Comparison of ENCODE assay signal across 22 cellular contexts in the genomic region with DNA sequence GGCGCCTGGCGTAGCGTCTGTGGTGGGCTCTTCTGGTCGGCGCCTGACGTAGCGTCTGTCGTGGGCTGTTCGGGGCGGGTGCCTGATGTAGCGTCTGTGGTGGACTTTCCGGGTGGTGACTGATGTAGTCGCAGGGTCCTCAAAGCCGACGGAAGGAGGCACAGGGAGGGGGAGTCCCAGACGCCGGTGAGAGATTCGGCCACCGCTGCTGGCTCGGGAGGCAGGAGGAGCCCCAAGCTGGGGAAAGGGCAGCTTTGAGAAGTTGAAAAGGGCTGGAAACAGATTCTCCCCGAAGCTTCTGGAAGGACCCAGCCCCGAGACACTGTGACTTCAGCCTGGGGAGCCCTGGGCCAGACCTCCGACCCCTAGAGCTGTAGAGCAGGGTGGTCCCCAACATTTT.
"Had no signal": no experiment of that assay in that cellular context is flagged by ENCODE, and none has a peak within 500 bp of the region (broad histone marks: within the 10 kb centered on the region; RNA-seq: fewer than 3 reads in every experiment).

No MANE protein-coding gene starts in this region.

- DNase-seq: activated CD4-positive, alpha-beta memory T cell treated with anti-CD3 and anti-CD28 coated beads, Interleukin-2, amount 10 ng/mL, durations not matched to agents 7 days and 5 days; activated CD4-positive, alpha-beta T cell treated with anti-CD3 and anti-CD28 coated beads, Interleukin-2, amount 10 ng/mL, durations not matched to agents 24 days and 14 days; brain microvascular endothelial cell; central memory CD4-positive, alpha-beta T cell; effector memory CD4-positive, alpha-beta T cell; foreskin keratinocyte; immature natural killer cell; kidney glomerular epithelial cell; left ventricle myocardium inferior; right lobe of liver; stimulated activated CD4-positive, alpha-beta T cell treated with anti-CD3 and anti-CD28 coated beads, Interleukin-2, amount 100 ng/mL, for 48 hours; stimulated activated naive CD4-positive, alpha-beta T cell; thyroid gland had no signal

- H3K27me3 ChIP-seq: ascending aorta, brain microvascular endothelial cell, foreskin keratinocyte, hepatocyte, right lobe of liver, thyroid gland had no signal

- H3K27ac Mint-ChIP-seq: activated CD4-positive, alpha-beta memory T cell treated with anti-CD3 and anti-CD28 coated beads, Interleukin-2, amount 10 ng/mL, durations not matched to agents 7 days and 5 days; activated CD4-positive, alpha-beta T cell treated with anti-CD3 and anti-CD28 coated beads, Interleukin-2, amount 10 ng/mL, durations not matched to agents 24 days and 14 days; activated naive CD4-positive, alpha-beta T cell treated with anti-CD3 and anti-CD28 coated beads, Interleukin-2, amount 50 U/mL, for 72 hours; immature natural killer cell; nephron; T-helper 1 cell treated with Interleukin-12 subunit alpha and Interleukin-12 subunit beta and Interleukin-4 antibody, amounts not matched to agents 30 μg/mL and 1 μg/mL, for 36 hours had no signal

- H3K36me3 ChIP-seq: ascending aorta, brain microvascular endothelial cell, left ventricle myocardium inferior, neutrophil, right lobe of liver, thyroid gland had no signal

- H3K36me3 Mint-ChIP-seq: activated naive CD4-positive, alpha-beta T cell treated with anti-CD3 and anti-CD28 coated beads, Interleukin-2, amount 50 U/mL, for 72 hours; immature natural killer cell had no signal

- H3K4me3 ChIP-seq: ascending aorta, hepatocyte, left ventricle myocardium inferior, right lobe of liver, smooth muscle cell, thyroid gland had no signal

- H3K4me3 Mint-ChIP-seq: activated CD4-positive, alpha-beta memory T cell treated with anti-CD3 and anti-CD28 coated beads, Interleukin-2, amount 10 ng/mL, durations not matched to agents 7 days and 5 days; activated CD4-positive, alpha-beta T cell treated with anti-CD3 and anti-CD28 coated beads, Interleukin-2, amount 10 ng/mL, durations not matched to agents 24 days and 14 days; immature natural killer cell; nephron; T-helper 1 cell treated with Interleukin-12 subunit alpha and Interleukin-12 subunit beta and Interleukin-4 antibody, amounts not matched to agents 30 μg/mL and 1 μg/mL, for 36 hours had no signal

- H3K9me3 Mint-ChIP-seq: activated CD4-positive, alpha-beta memory T cell treated with anti-CD3 and anti-CD28 coated beads, Interleukin-2, amount 10 ng/mL, durations not matched to agents 7 days and 5 days; activated CD4-positive, alpha-beta T cell treated with anti-CD3 and anti-CD28 coated beads, Interleukin-2, amount 10 ng/mL, durations not matched to agents 24 days and 14 days; activated naive CD4-positive, alpha-beta T cell treated with anti-CD3 and anti-CD28 coated beads, Interleukin-2, amount 50 U/mL, for 72 hours; immature natural killer cell; nephron; T-helper 1 cell treated with Interleukin-12 subunit alpha and Interleukin-12 subunit beta and Interleukin-4 antibody, amounts not matched to agents 30 μg/mL and 1 μg/mL, for 36 hours had no signal

- H3K9me3 ChIP-seq: ascending aorta, left ventricle myocardium inferior, neutrophil, right lobe of liver, thyroid gland had no signal

- H3K4me1 ChIP-seq: ascending aorta, foreskin keratinocyte, left ventricle myocardium inferior, parathyroid adenoma, right lobe of liver, thyroid gland had no signal

- H3K4me1 Mint-ChIP-seq: activated CD4-positive, alpha-beta memory T cell treated with anti-CD3 and anti-CD28 coated beads, Interleukin-2, amount 10 ng/mL, durations not matched to agents 7 days and 5 days; activated CD4-positive, alpha-beta T cell treated with anti-CD3 and anti-CD28 coated beads, Interleukin-2, amount 10 ng/mL, durations not matched to agents 24 days and 14 days; immature natural killer cell; nephron had no signal

- ATAC-seq: activated CD4-positive, CD25-positive, alpha-beta regulatory T cell treated with anti-CD3 and anti-CD28 coated beads, Interleukin-2, amount 50 U/mL, for 24 hours; foreskin keratinocyte; right lobe of liver had no signal

- H3K27ac ChIP-seq: ascending aorta, brain microvascular endothelial cell, foreskin keratinocyte, hepatocyte, left ventricle myocardium inferior, neutrophil, parathyroid adenoma, right lobe of liver, thyroid gland had no signal
